In genomic region chr5:115306011-115306530, GRCh38 we compare ENCODE assay signal across 1 cellular context.
TF ChIP-seq lines count a peak whose summit lies in the region.

No MANE protein-coding gene starts in this region.

TF ChIP-seq in HCT116, 20 proteins besides CTCF, POLR2A, EP300 and RAD21:
- TF ChIP-seq JUND (IDR thresholded peaks at IDR 0.05) (no peak), SP1 (IDR thresholded peaks at IDR 0.05; ENCODE audit: low read depth) (no peak), SRF (IDR thresholded peaks at IDR 0.05; ENCODE audit: low read depth) (peak; percentile 75), ZNF274 (IDR thresholded peaks at IDR 0.05; ENCODE audit: low read depth, low read length) (no peak), EZH2phosphoT487 (IDR thresholded peaks at IDR 0.05; ENCODE audit: borderline replicate concordance) (no peak), EGR1 (IDR thresholded peaks at IDR 0.05; ENCODE audit: low read depth) (no peak), EZH2 (IDR thresholded peaks at IDR 0.05) (no peak), ELF1 (IDR thresholded peaks at IDR 0.05; ENCODE audit: borderline replicate concordance, low read depth) (0 out of 2 replicates have a peak, but pooled peaks have one; percentile 16), ZFX (IDR thresholded peaks at IDR 0.05) (no peak)
